ENCODE assay signal across 8 cellular contexts in the genomic region with DNA sequence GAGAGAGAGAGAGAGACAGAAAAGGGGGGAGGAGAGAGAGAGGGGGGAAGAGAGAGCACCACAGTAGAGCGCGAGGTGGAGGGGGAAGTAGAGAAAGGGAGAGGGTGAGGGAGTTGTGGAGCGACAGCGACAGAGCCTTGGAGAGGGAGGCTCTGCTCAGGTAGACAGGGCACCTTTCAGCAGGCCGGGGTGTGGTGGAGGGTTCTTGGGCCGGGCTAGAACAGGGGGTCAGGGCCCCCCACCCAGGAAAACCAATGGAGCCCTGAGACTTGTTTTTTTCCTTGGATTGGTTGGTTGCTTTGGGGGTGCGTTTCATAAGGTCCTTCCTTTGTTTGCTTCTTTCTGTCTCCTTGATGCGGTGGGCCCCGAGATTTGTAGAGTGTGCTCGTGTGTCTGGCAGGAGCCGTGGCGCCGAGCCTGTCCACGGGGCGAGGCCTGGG.
DNase-seq lines count a peak whose midpoint lies in the region; ATAC-seq, FAIRE-seq and TF ChIP-seq lines count a peak whose summit lies in the region.
"Not testable (repeated sequence)": the region's sequence is repeated elsewhere in the genome, so short reads cannot be mapped to it uniquely, and the experiment has no call there.

No MANE protein-coding gene starts in this region.

- H2BK12ac ChIP-seq in H9 (ENCODE audit: insufficient read length, low read depth, low read length); H1 (ENCODE audit: low read depth, low read length): not testable (repeated sequence)

- H3K27ac Mint-ChIP-seq in H9, result not testable (repeated sequence)
- H3K27ac Mint-ChIP-seq in T-helper 1 cell treated with Interleukin-12 subunit alpha and Interleukin-12 subunit beta and Interleukin-4 antibody, amounts not matched to agents 30 μg/mL and 1 μg/mL, for 36 hours, result peak overlapping the region; percentile 46
- H3K27ac Mint-ChIP-seq in activated naive CD8-positive, alpha-beta T cell treated with anti-CD3 and anti-CD28 coated beads for 36 hours, result peak overlapping the region; percentile 17
- peak overlapping the region; percentile 49 to 93 (median 69) for H3K27ac Mint-ChIP-seq in naive B cell

- TF ChIP-seq EP300 in H1 (IDR thresholded peaks at IDR 0.05; ENCODE audit: borderline replicate concordance in 1 of 2, low read depth in 2 of 2, low read length in 2 of 2), result not testable (repeated sequence)

- not testable (repeated sequence) for H2BK20ac ChIP-seq in H9 (ENCODE audit: low read depth, low read length, poor library complexity, severe bottlenecking); H1 (ENCODE audit: low read length)

- not testable (repeated sequence) for H2BK120ac ChIP-seq in H9 (ENCODE audit: low read depth, low read length, poor library complexity, severe bottlenecking); H1 (replicated peaks; ENCODE audit: low read depth, low read length)

- H4K5ac ChIP-seq in H9 (ENCODE audit: insufficient read length, low read depth, low read length); H1 (ENCODE audit: insufficient read length, low read depth, low read length): not testable (repeated sequence)

- H3K4me3 Mint-ChIP-seq in H9, result peak overlapping the region; percentile 75 to 80
- H3K4me3 Mint-ChIP-seq in T-helper 1 cell treated with Interleukin-12 subunit alpha and Interleukin-12 subunit beta and Interleukin-4 antibody, amounts not matched to agents 30 μg/mL and 1 μg/mL, for 36 hours, result peak overlapping the region; percentile 76
- H3K4me3 Mint-ChIP-seq in activated naive CD8-positive, alpha-beta T cell treated with anti-CD3 and anti-CD28 coated beads for 36 hours, result peak overlapping the region; percentile 63
- peak overlapping the region; percentile 76 to 96 (median 88) for H3K4me3 Mint-ChIP-seq in naive B cell

- POLR2A ChIA-PET in H1 (lab: Charles Lee; ENCODE audit: partially characterized antibody), result interaction anchor here (1.3 kb wide), 1 partner anchor 1016 kb away, joined by 9 read pairs; no protein-coding TSS in a partner anchor

- H3K27ac ChIP-seq in H9 (ENCODE audit: insufficient read length, low read depth, low read length); H1 (ENCODE audit: low read depth, low read length): not testable (repeated sequence)

- not testable (repeated sequence) for H4K91ac ChIP-seq in H9 (ENCODE audit: insufficient read length, low read depth, low read length); H1 (replicated peaks; ENCODE audit: insufficient read length, low read length)

- not testable (repeated sequence) for H2BK5ac ChIP-seq in H9 (ENCODE audit: insufficient read length, low read length); H1 (ENCODE audit: low read depth, low read length)

- H3K4me2 ChIP-seq in H9 (ENCODE audit: insufficient read depth, insufficient read length, low read length), result not testable (repeated sequence)
- peak overlapping the region; percentile 74 to 77 for H3K4me2 ChIP-seq in H1 (ENCODE audit: insufficient read depth in 1 of 2, low read depth in 2 of 2, low read length in 2 of 2)

- not testable (repeated sequence) for H3K56ac ChIP-seq in H9 (ENCODE audit: insufficient read length, low read depth, low read length); H1 (replicated peaks; ENCODE audit: insufficient read length, low read depth, low read length)

- H2AFZ ChIP-seq in H9 (ENCODE audit: low read length); H1 (ENCODE audit: low read length): not testable (repeated sequence)

- not testable (repeated sequence) for H3K4me1 ChIP-seq in H9 (ENCODE audit: insufficient read depth, low read length); iPS-15b (ENCODE audit: control insufficient read depth, insufficient read depth, low read length)
- H3K4me1 ChIP-seq in H1 (replicated peaks in 1 of 4; ENCODE audit: control insufficient read depth in 3 of 4, insufficient read depth in 4 of 4, low read length in 3 of 4), result peaks cover 0 to 16% (median 8%) of the 10 kb centered on the region in 4 experiments; a peak in 6 of 7 replicates

- H3K27me3 ChIP-seq in H9 (ENCODE audit: insufficient read depth, low read length), result peaks cover 52% of the 10 kb centered on the region
- H3K27me3 ChIP-seq in H1 (replicated peaks in 1 of 4; ENCODE audit: control insufficient read depth in 3 of 4, extremely low read depth in 1 of 4, insufficient read depth in 3 of 4, low read length in 3 of 4), result peaks cover 39 to 75% (median 58%) of the 10 kb centered on the region in 4 experiments
- H3K27me3 ChIP-seq in iPS-15b (ENCODE audit: control insufficient read depth, insufficient read depth, low read length), result peaks cover 73% of the 10 kb centered on the region

- TF ChIP-seq POLR2A in H1 (IDR thresholded peaks at IDR 0.05; ENCODE audit: control extremely low read depth in 1 of 2, low read depth in 2 of 2, low read length in 2 of 2), result not testable (repeated sequence)

- not testable (repeated sequence) for FAIRE-seq in H1 (lab: Jason Lieb, UNC)

- TF ChIP-seq CTCF in AG10803 (conservative IDR thresholded peaks at IDR 0.05; ENCODE audit: low read length); H9 (conservative IDR thresholded peaks at IDR 0.05); H1 (IDR thresholded peaks at IDR 0.05; ENCODE audit: control extremely low read depth in 1 of 3, insufficient read depth in 1 of 3, low read depth in 1 of 3, low read length in 3 of 3): not testable (repeated sequence)

- H3K9me3 Mint-ChIP-seq in H9, result peaks cover 25 to 26% of the 10 kb centered on the region in 2 experiments
- H3K9me3 Mint-ChIP-seq in T-helper 1 cell treated with Interleukin-12 subunit alpha and Interleukin-12 subunit beta and Interleukin-4 antibody, amounts not matched to agents 30 μg/mL and 1 μg/mL, for 36 hours; activated naive CD8-positive, alpha-beta T cell treated with anti-CD3 and anti-CD28 coated beads for 36 hours: not testable (repeated sequence)
- peaks cover 0 to 13% (median 4%) of the 10 kb centered on the region in 7 donors for H3K9me3 Mint-ChIP-seq in naive B cell

- CTCF ChIA-PET in H1 (lab: Charles Lee; ENCODE audit: partially characterized antibody), result interaction anchor here (1.4 kb wide), 1 partner anchor 1016 kb away, joined by 5 read pairs; no protein-coding TSS in a partner anchor

- peak overlapping the region; percentile 66 for H3K4me3 ChIP-seq in AG10803 (ENCODE audit: low read length)
- H3K4me3 ChIP-seq in H1 (ENCODE audit: extremely low read depth in 1 of 4, insufficient read depth in 2 of 4, low read depth in 3 of 4, low read length in 4 of 4), result peak overlapping the region; percentile 32 to 64 (median 48); a peak in 5 of 8 replicates
- peak overlapping the region; percentile 59 for H3K4me3 ChIP-seq in iPS-15b (ENCODE audit: low read depth, low read length)

- H4K8ac ChIP-seq in H9 (replicated peaks; ENCODE audit: insufficient read length, low read depth, low read length); H1 (ENCODE audit: extremely low read depth, insufficient read depth, low read length): not testable (repeated sequence)

- H3K23me2 ChIP-seq in H9 (ENCODE audit: insufficient read length, low read depth, low read length, poor library complexity, severe bottlenecking); H1 (ENCODE audit: low read depth, low read length): not testable (repeated sequence)

- no CpG with 5 or more reads among the region's 15 CpGs for WGBS in H9 (ENCODE audit: extremely low coverage, insufficient read length, low lambda C conversion rate)
- 14% methylated on average over 15 of the region's 15 CpGs; no CpG with 5 or more reads in 1 of the 2 experiments for WGBS in H1 (ENCODE audit: extremely low coverage in 1 of 2, insufficient coverage in 1 of 2, insufficient read length in 1 of 2, insufficient replicate concordance in 2 of 2, low coverage in 1 of 2, low lambda C conversion rate in 2 of 2, missing lambda C conversion rate in 1 of 2), 2 experiments

- H3K36me3 Mint-ChIP-seq in H9 (ENCODE audit: insufficient read depth in 1 of 3, low read depth in 3 of 3); activated naive CD8-positive, alpha-beta T cell treated with anti-CD3 and anti-CD28 coated beads for 36 hours: not testable (repeated sequence)
- peaks cover 15% of the 10 kb centered on the region for H3K36me3 Mint-ChIP-seq in T-helper 1 cell treated with Interleukin-12 subunit alpha and Interleukin-12 subunit beta and Interleukin-4 antibody, amounts not matched to agents 30 μg/mL and 1 μg/mL, for 36 hours (ENCODE audit: low read depth)
- peaks cover 0 to 21% of the 10 kb centered on the region in 2 donors for H3K36me3 Mint-ChIP-seq in naive B cell

- not testable (repeated sequence) for H3K79me2 ChIP-seq in H9 (ENCODE audit: insufficient read depth, low read length); H1 (ENCODE audit: control insufficient read depth in 1 of 2, insufficient read depth in 2 of 2, low read length in 2 of 2)

- H3K23ac ChIP-seq in H9 (ENCODE audit: insufficient read length, low read depth, low read length); H1 (ENCODE audit: insufficient read length): not testable (repeated sequence)

- TF ChIP-seq RAD21 in H1 (IDR thresholded peaks at IDR 0.05 in 1 of 2, conservative IDR thresholded peaks at IDR 0.05 in 1 of 2; ENCODE audit: low read depth in 2 of 2, low read length in 2 of 2), result not testable (repeated sequence)

- H3K36me3 ChIP-seq in H1 (ENCODE audit: control insufficient read depth in 2 of 4, insufficient read depth in 4 of 4, low read length in 3 of 4); iPS-15b (ENCODE audit: control insufficient read depth, insufficient read depth, low read length): not testable (repeated sequence)

- not testable (repeated sequence) for H2BK15ac ChIP-seq in H9 (ENCODE audit: low read depth, low read length); H1 (ENCODE audit: low read length)

- peak; percentile 15 to 19 for ATAC-seq in naive B cell (ENCODE audit: low read depth in 2 of 2)

- peaks cover 28 to 30% of the 10 kb centered on the region in 2 experiments for H3K4me1 Mint-ChIP-seq in H9
- H3K4me1 Mint-ChIP-seq in T-helper 1 cell treated with Interleukin-12 subunit alpha and Interleukin-12 subunit beta and Interleukin-4 antibody, amounts not matched to agents 30 μg/mL and 1 μg/mL, for 36 hours (ENCODE audit: low read depth), result peaks cover 27% of the 10 kb centered on the region
- H3K4me1 Mint-ChIP-seq in activated naive CD8-positive, alpha-beta T cell treated with anti-CD3 and anti-CD28 coated beads for 36 hours, result peaks cover 29% of the 10 kb centered on the region
- peaks cover 25 to 39% (median 34%) of the 10 kb centered on the region in 3 donors for H3K4me1 Mint-ChIP-seq in naive B cell

- H3K79me1 ChIP-seq in H9 (ENCODE audit: insufficient read depth, low read depth, low read length, poor library complexity, severe bottlenecking); H1 (ENCODE audit: low read depth, low read length): not testable (repeated sequence)

- not testable (repeated sequence) for H3K18ac ChIP-seq in H9 (ENCODE audit: insufficient read length, low read depth, low read length); H1 (ENCODE audit: extremely low read depth, low read length)

- DNase-seq in AG10803 (ENCODE audit: low read depth), result not testable (repeated sequence)
- DNase-seq in H9 (peak; percentile 69), H1 (ENCODE audit: low read depth in 1 of 2, low spot score in 2 of 2) (peak in 1 of 2 experiments; percentile 93), naive B cell (peak; percentile 33)
- peak; percentile 21 for DNase-seq in activated naive CD8-positive, alpha-beta T cell treated with anti-CD3 and anti-CD28 coated beads for 36 hours
- DNase-seq in stimulated activated CD4-positive, alpha-beta T cell treated with anti-CD3 and anti-CD28 coated beads, Interleukin-15, amount 100 ng/mL, for 24 hours, result peak; percentile 27

- not testable (repeated sequence) for H3K9ac ChIP-seq in H9 (ENCODE audit: extremely low read depth, insufficient read length, low read length); H1 (replicated peaks in 1 of 4; ENCODE audit: extremely low read depth in 1 of 4, low read depth in 3 of 4, low read length in 3 of 4); iPS-15b (ENCODE audit: low read depth, low read length)

- H3T11ph ChIP-seq in H9 (ENCODE audit: low read length), result not testable (repeated sequence)

- not testable (repeated sequence) for H3K9me3 ChIP-seq in H9 (ENCODE audit: control insufficient read depth, low read depth, low read length); H1 (ENCODE audit: insufficient read depth in 2 of 2, low read depth in 1 of 2, low read length in 1 of 2); iPS-15b (ENCODE audit: control insufficient read depth, insufficient read depth, low read length)

- H3K4ac ChIP-seq in H9 (ENCODE audit: low read depth, low read length); H1 (replicated peaks; ENCODE audit: insufficient read length, low read depth, low read length): not testable (repeated sequence)

- not testable (repeated sequence) for H4K20me1 ChIP-seq in H9 (ENCODE audit: control insufficient read depth, insufficient read depth, insufficient read length); H1 (replicated peaks in 1 of 2; ENCODE audit: control insufficient read depth in 1 of 2, insufficient read depth in 2 of 2, low read length in 2 of 2)

- not testable (repeated sequence) for H3K14ac ChIP-seq in H9 (ENCODE audit: insufficient read depth, low read length); H1 (ENCODE audit: insufficient read length)

- not testable (repeated sequence) for H2AK5ac ChIP-seq in H9 (ENCODE audit: insufficient read length, low read length); H1 (ENCODE audit: low read depth, low read length)

- H3K27me3 Mint-ChIP-seq in H9 (ENCODE audit: low read depth) (peaks cover 78% of the 10 kb centered on the region), naive B cell (peaks cover 34 to 50% (median 48%) of the 10 kb centered on the region in 3 donors)
- H3K27me3 Mint-ChIP-seq in T-helper 1 cell treated with Interleukin-12 subunit alpha and Interleukin-12 subunit beta and Interleukin-4 antibody, amounts not matched to agents 30 μg/mL and 1 μg/mL, for 36 hours (ENCODE audit: low read depth), result peaks cover 54% of the 10 kb centered on the region
- peaks cover 66% of the 10 kb centered on the region for H3K27me3 Mint-ChIP-seq in activated naive CD8-positive, alpha-beta T cell treated with anti-CD3 and anti-CD28 coated beads for 36 hours
